Comparison of ENCODE assay signal across 1 cellular context in the genomic region with DNA sequence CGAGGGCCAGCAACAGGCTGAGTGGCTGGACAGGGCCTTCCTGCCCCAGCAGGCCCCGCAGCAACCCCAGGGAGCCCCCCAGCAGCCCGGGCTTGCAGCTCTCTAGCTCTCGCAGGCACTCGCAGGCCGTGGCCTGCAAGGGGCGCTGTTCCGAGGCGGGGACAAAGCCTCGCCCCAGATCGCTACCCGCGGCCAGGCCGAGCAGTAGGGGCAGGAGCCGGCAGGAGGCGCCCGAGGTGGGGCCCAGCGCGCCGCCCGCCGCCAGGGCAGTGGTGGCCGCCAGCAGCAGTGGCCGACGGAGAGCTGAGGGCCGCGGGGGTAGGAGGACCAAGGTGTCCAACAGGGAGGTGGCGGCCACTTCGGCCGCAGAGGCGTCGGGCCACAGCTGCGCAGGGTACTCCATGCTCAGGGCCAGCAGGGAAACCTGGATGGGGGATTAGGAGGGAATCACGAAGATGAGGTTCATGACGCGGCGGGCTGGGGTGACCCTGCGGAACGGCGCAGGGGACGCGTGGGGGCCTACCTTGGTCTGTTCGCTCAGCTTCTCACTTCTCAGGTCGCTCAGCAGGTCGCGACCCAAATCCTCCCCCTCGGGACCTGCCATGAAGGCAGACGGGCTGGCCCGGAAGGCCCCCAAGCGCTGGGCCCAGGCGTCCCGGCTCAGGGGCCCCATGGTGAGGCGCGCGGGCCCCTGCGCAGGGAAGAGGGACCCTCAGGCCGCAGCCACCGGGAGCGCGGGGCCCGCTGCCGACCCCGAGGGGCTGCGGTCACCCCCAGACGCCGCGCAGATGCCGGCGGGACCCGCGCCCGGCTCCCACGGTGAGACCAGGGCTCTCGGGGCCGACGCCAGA.
A peak's percentile ranks its signal among the peaks of the same experiment; 100 is the strongest.
TF ChIP-seq lines count a peak whose summit lies in the region.

No MANE protein-coding gene starts in this region.

TF ChIP-seq in HepG2, 621 proteins besides CTCF, POLR2A, EP300 and RAD21 (continued from another document):
- TF ChIP-seq, protein P1, sequence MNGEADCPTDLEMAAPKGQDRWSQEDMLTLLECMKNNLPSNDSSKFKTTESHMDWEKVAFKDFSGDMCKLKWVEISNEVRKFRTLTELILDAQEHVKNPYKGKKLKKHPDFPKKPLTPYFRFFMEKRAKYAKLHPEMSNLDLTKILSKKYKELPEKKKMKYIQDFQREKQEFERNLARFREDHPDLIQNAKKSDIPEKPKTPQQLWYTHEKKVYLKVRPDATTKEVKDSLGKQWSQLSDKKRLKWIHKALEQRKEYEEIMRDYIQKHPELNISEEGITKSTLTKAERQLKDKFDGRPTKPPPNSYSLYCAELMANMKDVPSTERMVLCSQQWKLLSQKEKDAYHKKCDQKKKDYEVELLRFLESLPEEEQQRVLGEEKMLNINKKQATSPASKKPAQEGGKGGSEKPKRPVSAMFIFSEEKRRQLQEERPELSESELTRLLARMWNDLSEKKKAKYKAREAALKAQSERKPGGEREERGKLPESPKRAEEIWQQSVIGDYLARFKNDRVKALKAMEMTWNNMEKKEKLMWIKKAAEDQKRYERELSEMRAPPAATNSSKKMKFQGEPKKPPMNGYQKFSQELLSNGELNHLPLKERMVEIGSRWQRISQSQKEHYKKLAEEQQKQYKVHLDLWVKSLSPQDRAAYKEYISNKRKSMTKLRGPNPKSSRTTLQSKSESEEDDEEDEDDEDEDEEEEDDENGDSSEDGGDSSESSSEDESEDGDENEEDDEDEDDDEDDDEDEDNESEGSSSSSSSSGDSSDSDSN (CRISPR knock-in tag; IDR thresholded peaks at IDR 0.05), result peak; percentile 78
- TF ChIP-seq SRSF9 (IDR thresholded peaks at IDR 0.05; ENCODE audit: borderline replicate concordance, insufficient read depth, low read depth, low read length, poor library complexity, severe bottlenecking), result no peak
- TF ChIP-seq, protein P2, sequence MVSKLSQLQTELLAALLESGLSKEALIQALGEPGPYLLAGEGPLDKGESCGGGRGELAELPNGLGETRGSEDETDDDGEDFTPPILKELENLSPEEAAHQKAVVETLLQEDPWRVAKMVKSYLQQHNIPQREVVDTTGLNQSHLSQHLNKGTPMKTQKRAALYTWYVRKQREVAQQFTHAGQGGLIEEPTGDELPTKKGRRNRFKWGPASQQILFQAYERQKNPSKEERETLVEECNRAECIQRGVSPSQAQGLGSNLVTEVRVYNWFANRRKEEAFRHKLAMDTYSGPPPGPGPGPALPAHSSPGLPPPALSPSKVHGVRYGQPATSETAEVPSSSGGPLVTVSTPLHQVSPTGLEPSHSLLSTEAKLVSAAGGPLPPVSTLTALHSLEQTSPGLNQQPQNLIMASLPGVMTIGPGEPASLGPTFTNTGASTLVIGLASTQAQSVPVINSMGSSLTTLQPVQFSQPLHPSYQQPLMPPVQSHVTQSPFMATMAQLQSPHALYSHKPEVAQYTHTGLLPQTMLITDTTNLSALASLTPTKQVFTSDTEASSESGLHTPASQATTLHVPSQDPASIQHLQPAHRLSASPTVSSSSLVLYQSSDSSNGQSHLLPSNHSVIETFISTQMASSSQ (IDR thresholded peaks at IDR 0.05; ENCODE audit: low read depth), result no peak
- TF ChIP-seq, protein P2 (CRISPR knock-in tag; IDR thresholded peaks at IDR 0.05; ENCODE audit: borderline replicate concordance), result no peak
- no peak for TF ChIP-seq ZNF317 (CRISPR knock-in tag; IDR thresholded peaks at IDR 0.05)
